Comparison of ENCODE assay signal across 9 cellular contexts in genomic region chr22:22884888-22885840, GRCh38. TPM values are rescaled to one million over a fixed set of nuclear protein-coding genes. Genes with fewer than 3 reads are reported as not detected.
DNase-seq lines count a peak whose midpoint lies in the region; ATAC-seq and TF ChIP-seq lines count a peak whose summit lies in the region.
"Had no signal": no experiment of that assay in that cellular context is flagged by ENCODE, and none has a peak within 500 bp of the region (broad histone marks: within the 10 kb centered on the region; RNA-seq: fewer than 3 reads in every experiment).

No MANE protein-coding gene starts in this region.

- peaks cover 51% of the 10 kb centered on the region for H3K27me3 Mint-ChIP-seq in stimulated activated naive CD8-positive, alpha-beta T cell treated with anti-CD3 and anti-CD28 coated beads, Interleukin-15, amount 100 ng/mL, for 72 hours

- H3K9ac ChIP-seq in colonic mucosa (ENCODE audit: low read depth in 2 of 2, low read length in 2 of 2), result no peak overlapping the region

- H3K4me1 Mint-ChIP-seq in stimulated activated naive CD8-positive, alpha-beta T cell treated with anti-CD3 and anti-CD28 coated beads, Interleukin-15, amount 100 ng/mL, for 72 hours, result peaks cover 38% of the 10 kb centered on the region

- peak; percentile 83 to 89 for ATAC-seq in activated naive CD4-positive, alpha-beta T cell treated with anti-CD3 and anti-CD28 coated beads, Interleukin-2, amount 50 U/mL, for 72 hours
- ATAC-seq in HG03039 (IDR thresholded peaks at IDR 0.05; ENCODE audit: unreplicated experiment) (peak; percentile 58), Right ventricle myocardium inferior (no peak)
- peak; percentile 91 for ATAC-seq in stimulated activated naive CD8-positive, alpha-beta T cell treated with anti-CD3 and anti-CD28 coated beads, Interleukin-15, amount 100 ng/mL, for 72 hours
- ATAC-seq: Panc1 had no signal

- H3K4me3 Mint-ChIP-seq in stimulated activated naive CD8-positive, alpha-beta T cell treated with anti-CD3 and anti-CD28 coated beads, Interleukin-15, amount 100 ng/mL, for 72 hours, result no peak overlapping the region

- H3K36me3 Mint-ChIP-seq in activated naive CD4-positive, alpha-beta T cell treated with anti-CD3 and anti-CD28 coated beads, Interleukin-2, amount 50 U/mL, for 72 hours, result no peaks in the 10 kb centered on the region

- H3K36me3 ChIP-seq in colonic mucosa, result no peaks in the 10 kb centered on the region

- no peaks in the 10 kb centered on the region for H3K4me1 ChIP-seq in colonic mucosa

- H3K4me3 ChIP-seq in colonic mucosa, result no peak overlapping the region

- no peaks in the 10 kb centered on the region for H3K27me3 ChIP-seq in colonic mucosa

- H3K27ac Mint-ChIP-seq in activated naive CD4-positive, alpha-beta T cell treated with anti-CD3 and anti-CD28 coated beads, Interleukin-2, amount 50 U/mL, for 72 hours, result no peak overlapping the region
- no peak overlapping the region for H3K27ac Mint-ChIP-seq in stimulated activated naive CD8-positive, alpha-beta T cell treated with anti-CD3 and anti-CD28 coated beads, Interleukin-15, amount 100 ng/mL, for 72 hours

- peak; percentile 47 to 65 for DNase-seq in activated naive CD4-positive, alpha-beta T cell treated with anti-CD3 and anti-CD28 coated beads, Interleukin-2, amount 50 U/mL, for 72 hours (ENCODE audit: low spot score in 2 of 2)
- no peak for DNase-seq in activated naive CD4-positive, alpha-beta T cell (lab: John Stamatoyannopoulos, UW)
- peak in 2 of 3 experiments; percentile 44 to 45 for DNase-seq in activated CD8-positive, alpha-beta memory T cell treated with anti-CD3 and anti-CD28 coated beads for 48 hours (ENCODE audit: low read depth in 2 of 3, low spot score in 2 of 3)
- DNase-seq in stimulated activated naive CD8-positive, alpha-beta T cell treated with anti-CD3 and anti-CD28 coated beads, Interleukin-15, amount 100 ng/mL, for 72 hours, result peak; percentile 49 to 76
- DNase-seq in Right ventricle myocardium inferior (ENCODE audit: missing footprints), result no peak
- no peak for DNase-seq in colonic mucosa
- no peak for DNase-seq in hypothalamus (lab: John Stamatoyannopoulos, UW)

- no peaks in the 10 kb centered on the region for H3K9me3 ChIP-seq in colonic mucosa

- H3K27ac ChIP-seq in colonic mucosa, result no peak overlapping the region

- no peaks in the 10 kb centered on the region for H3K9me3 Mint-ChIP-seq in activated naive CD4-positive, alpha-beta T cell treated with anti-CD3 and anti-CD28 coated beads, Interleukin-2, amount 50 U/mL, for 72 hours
- no peaks in the 10 kb centered on the region for H3K9me3 Mint-ChIP-seq in stimulated activated naive CD8-positive, alpha-beta T cell treated with anti-CD3 and anti-CD28 coated beads, Interleukin-15, amount 100 ng/mL, for 72 hours

- intact Hi-C loops in Right ventricle myocardium inferior (cut with DNase I) (loop anchor here (2.0 kb wide), 1 partner anchor 74 kb away; no protein-coding TSS in a partner anchor), colonic mucosa (cut with DNase I) (loop anchor here (5.0 kb wide), 1 partner anchor 73 kb away; no protein-coding TSS in a partner anchor)

- no peak for TF ChIP-seq CTCF in colonic mucosa (IDR thresholded peaks at IDR 0.05)

RNA-seq across cellular contexts. Expression of gene IGLL5, which starts 2.5 kb away (rescaled TPM):
- total RNA-seq in activated naive CD4-positive, alpha-beta T cell treated with anti-CD3 and anti-CD28 coated beads, Interleukin-2, amount 50 U/mL, for 72 hours, result not detected
- total RNA-seq in Right ventricle myocardium inferior (not detected), colonic mucosa (10 to 100 TPM; 18.8 to 29.2 TPM)

Comparison
In these comparisons a context has a peak if more than half of its experiments do, and no peak if none do; other contexts are left out.
1. DNase-seq: peak in activated naive CD4-positive, alpha-beta T cell treated with anti-CD3 and anti-CD28 coated beads, Interleukin-2, amount 50 U/mL, for 72 hours (2 of 2), activated CD8-positive, alpha-beta memory T cell treated with anti-CD3 and anti-CD28 coated beads for 48 hours (2 of 3) and stimulated activated naive CD8-positive, alpha-beta T cell treated with anti-CD3 and anti-CD28 coated beads, Interleukin-15, amount 100 ng/mL, for 72 hours (2 of 2); none in activated naive CD4-positive, alpha-beta T cell (0 of 4), Right ventricle myocardium inferior (single experiment), colonic mucosa (single experiment) and hypothalamus (0 of 51).
2. RNA of gene IGLL5, which starts 2.5 kb away (total RNA-seq): 18.8 to 29.2 TPM in colonic mucosa; not detected in Right ventricle myocardium inferior (single experiment) and not detected in activated naive CD4-positive, alpha-beta T cell treated with anti-CD3 and anti-CD28 coated beads, Interleukin-2, amount 50 U/mL, for 72 hours; every median in the first group is over 10 times any median in the second.